33 cellular contexts compared by ENCODE assay signal in genomic region chr1:237999426-238000052, GRCh38.
"Had no signal": no experiment of that assay in that cellular context is flagged by ENCODE, and none has a peak within 500 bp of the region (broad histone marks: within the 10 kb centered on the region; RNA-seq: fewer than 3 reads in every experiment).

No MANE protein-coding gene starts in this region.

- H3K4me3 Mint-ChIP-seq: activated CD4-positive, alpha-beta memory T cell treated with anti-CD3 and anti-CD28 coated beads for 36 hours; activated CD8-positive, alpha-beta memory T cell treated with anti-CD3 and anti-CD28 coated beads, Interleukin-2, amount 10 ng/mL, durations not matched to agents 7 days and 5 days; activated CD8-positive, alpha-beta T cell treated with anti-CD3 and anti-CD28 coated beads, Interleukin-2, amount 10 ng/mL, durations not matched to agents 7 days and 5 days; activated naive CD4-positive, alpha-beta T cell treated with anti-CD3 and anti-CD28 coated beads, Interleukin-2, amount 10 ng/mL, durations not matched to agents 7 days and 5 days; activated naive CD8-positive, alpha-beta T cell treated with anti-CD3 and anti-CD28 coated beads, Interleukin-2, amount 10 ng/mL, durations not matched to agents 7 days and 5 days; activated T-helper 1 cell treated with anti-CD3 and anti-CD28 coated beads, Interleukin-12 subunit alpha, Interleukin-12 subunit beta, Interleukin-2, Interleukin-4 antibody, amounts not matched to agents 30 ng/mL and 10 ng/mL and 1 ng/mL, durations not matched to agents 14 hours and 24 hours and 36 hours; brain; T-cell; T-helper 1 cell treated with Interleukin-12 subunit alpha and Interleukin-12 subunit beta and Interleukin-4 antibody, amounts not matched to agents 30 μg/mL and 1 μg/mL, for 36 hours; WTC11 had no signal

- H3K27me3 ChIP-seq: ascending aorta, breast epithelium, cardiac muscle cell, colonic mucosa, esophagus squamous epithelium had no signal

- H3K27ac ChIP-seq: ascending aorta, breast epithelium, cardiac muscle cell, colonic mucosa, epithelial cell of prostate, esophagus squamous epithelium, gastroesophageal sphincter, heart right ventricle, VCaP had no signal

- H3K4me3 ChIP-seq: ascending aorta, breast epithelium, cardiac muscle cell, colonic mucosa, esophagus squamous epithelium, gastroesophageal sphincter, heart right ventricle had no signal

- H3K36me3 ChIP-seq: ascending aorta, breast epithelium, cardiac muscle cell, colonic mucosa, esophagus squamous epithelium, gastroesophageal sphincter, heart right ventricle had no signal

- ATAC-seq: activated CD8-positive, alpha-beta memory T cell treated with anti-CD3 and anti-CD28 coated beads, Interleukin-2, amount 10 ng/mL, durations not matched to agents 7 days and 5 days; activated CD8-positive, alpha-beta T cell treated with anti-CD3 and anti-CD28 coated beads, Interleukin-2, amount 10 ng/mL, durations not matched to agents 7 days and 5 days; activated naive CD4-positive, alpha-beta T cell treated with anti-CD3 and anti-CD28 coated beads, Interleukin-2, amount 50 U/mL, for 72 hours; gastroesophageal sphincter; heart right ventricle; T-cell; WTC11 had no signal

- H3K4me1 Mint-ChIP-seq: activated CD8-positive, alpha-beta memory T cell treated with anti-CD3 and anti-CD28 coated beads, Interleukin-2, amount 10 ng/mL, durations not matched to agents 7 days and 5 days; activated naive CD4-positive, alpha-beta T cell treated with anti-CD3 and anti-CD28 coated beads, Interleukin-2, amount 10 ng/mL, durations not matched to agents 7 days and 5 days; activated naive CD8-positive, alpha-beta T cell treated with anti-CD3 and anti-CD28 coated beads, Interleukin-2, amount 10 ng/mL, durations not matched to agents 7 days and 5 days; brain; T-cell had no signal

- H3K9me3 ChIP-seq: ascending aorta, breast epithelium, colonic mucosa, esophagus squamous epithelium had no signal

- H3K27me3 Mint-ChIP-seq: activated CD4-positive, alpha-beta memory T cell treated with anti-CD3 and anti-CD28 coated beads for 36 hours; activated CD8-positive, alpha-beta memory T cell treated with anti-CD3 and anti-CD28 coated beads, Interleukin-2, amount 10 ng/mL, durations not matched to agents 7 days and 5 days; activated naive CD4-positive, alpha-beta T cell treated with anti-CD3 and anti-CD28 coated beads, Interleukin-2, amount 10 ng/mL, durations not matched to agents 7 days and 5 days; activated naive CD8-positive, alpha-beta T cell treated with anti-CD3 and anti-CD28 coated beads, Interleukin-2, amount 10 ng/mL, durations not matched to agents 7 days and 5 days; brain had no signal

- DNase-seq: activated CD4-positive, alpha-beta memory T cell treated with anti-CD3 and anti-CD28 coated beads for 36 hours; activated CD4-positive, alpha-beta T cell treated with anti-CD3 and anti-CD28 coated beads for 1 hour; activated CD4-positive, alpha-beta T cell treated with anti-CD3 and anti-CD28 coated beads for 4 hours; activated CD8-positive, alpha-beta memory T cell treated with anti-CD3 and anti-CD28 coated beads, Interleukin-2, amount 10 ng/mL, durations not matched to agents 7 days and 5 days; activated CD8-positive, alpha-beta memory T cell treated with anti-CD3 and anti-CD28 coated beads, Interleukin-2, amount 50 U/mL, for 4 hours; activated CD8-positive, alpha-beta T cell treated with anti-CD3 and anti-CD28 coated beads, Interleukin-2, amount 10 ng/mL, durations not matched to agents 7 days and 5 days; activated effector memory CD4-positive, alpha-beta T cell treated with anti-CD3 and anti-CD28 coated beads, Interleukin-2, amount 50 U/mL, for 16 hours; activated naive CD4-positive, alpha-beta T cell treated with anti-CD3 and anti-CD28 coated beads, Interleukin-2, amount 10 ng/mL, durations not matched to agents 7 days and 5 days; activated naive CD8-positive, alpha-beta T cell treated with anti-CD3 and anti-CD28 coated beads, Interleukin-2, amount 10 ng/mL, durations not matched to agents 7 days and 5 days; activated T-cell treated with anti-CD3 and anti-CD28 coated beads, Interleukin-2, amount 50 U/mL, for 1 hour; activated T-cell treated with anti-CD3 and anti-CD28 coated beads, Interleukin-2, amount 50 U/mL, for 48 hours; central memory CD4-positive, alpha-beta T cell; cerebellar nuclear complex; colonic mucosa; effector CD8-positive, alpha-beta T cell; esophagus squamous epithelium; foreskin melanocyte; heart right ventricle; T-cell had no signal

- FAIRE-seq: endometrium, endothelial cell of umbilical vein had no signal

- H3K9me3 Mint-ChIP-seq: activated CD4-positive, alpha-beta memory T cell treated with anti-CD3 and anti-CD28 coated beads for 36 hours; activated naive CD4-positive, alpha-beta T cell treated with anti-CD3 and anti-CD28 coated beads, Interleukin-2, amount 10 ng/mL, durations not matched to agents 7 days and 5 days; activated naive CD8-positive, alpha-beta T cell treated with anti-CD3 and anti-CD28 coated beads, Interleukin-2, amount 10 ng/mL, durations not matched to agents 7 days and 5 days; activated T-helper 1 cell treated with anti-CD3 and anti-CD28 coated beads, Interleukin-12 subunit alpha, Interleukin-12 subunit beta, Interleukin-2, Interleukin-4 antibody, amounts not matched to agents 30 ng/mL and 10 ng/mL and 1 ng/mL, durations not matched to agents 14 hours and 24 hours and 36 hours; activated T-helper 2 cell treated with anti-CD3 and anti-CD28 coated beads, Interferon-gamma antibody, Interleukin-2, Interleukin-4, amounts not matched to agents 10 μg/mL and 5 μg/mL and 100 μg/mL, durations not matched to agents 14 hours and 24 hours and 36 hours had no signal

- H3K27ac Mint-ChIP-seq: activated CD4-positive, alpha-beta memory T cell treated with anti-CD3 and anti-CD28 coated beads for 36 hours; activated CD8-positive, alpha-beta memory T cell treated with anti-CD3 and anti-CD28 coated beads, Interleukin-2, amount 10 ng/mL, durations not matched to agents 7 days and 5 days; activated CD8-positive, alpha-beta T cell treated with anti-CD3 and anti-CD28 coated beads, Interleukin-2, amount 10 ng/mL, durations not matched to agents 7 days and 5 days; activated naive CD4-positive, alpha-beta T cell treated with anti-CD3 and anti-CD28 coated beads, Interleukin-2, amount 10 ng/mL, durations not matched to agents 7 days and 5 days; activated naive CD4-positive, alpha-beta T cell treated with anti-CD3 and anti-CD28 coated beads, Interleukin-2, amount 50 U/mL, for 72 hours; activated naive CD8-positive, alpha-beta T cell treated with anti-CD3 and anti-CD28 coated beads, Interleukin-2, amount 10 ng/mL, durations not matched to agents 7 days and 5 days; activated T-helper 1 cell treated with anti-CD3 and anti-CD28 coated beads, Interleukin-12 subunit alpha, Interleukin-12 subunit beta, Interleukin-2, Interleukin-4 antibody, amounts not matched to agents 30 ng/mL and 10 ng/mL and 1 ng/mL, durations not matched to agents 14 hours and 24 hours and 36 hours; activated T-helper 2 cell treated with anti-CD3 and anti-CD28 coated beads, Interferon-gamma antibody, Interleukin-2, Interleukin-4, amounts not matched to agents 10 μg/mL and 5 μg/mL and 100 μg/mL, durations not matched to agents 14 hours and 24 hours and 36 hours; brain; T-cell; T-helper 1 cell treated with Interleukin-12 subunit alpha and Interleukin-12 subunit beta and Interleukin-4 antibody, amounts not matched to agents 30 μg/mL and 1 μg/mL, for 36 hours; WTC11 had no signal

- H3K4me1 ChIP-seq: ascending aorta, breast epithelium, colonic mucosa, esophagus squamous epithelium, gastroesophageal sphincter, heart right ventricle had no signal

- H3K36me3 Mint-ChIP-seq: activated CD4-positive, alpha-beta memory T cell treated with anti-CD3 and anti-CD28 coated beads for 36 hours; activated CD8-positive, alpha-beta memory T cell treated with anti-CD3 and anti-CD28 coated beads, Interleukin-2, amount 10 ng/mL, durations not matched to agents 7 days and 5 days; activated naive CD4-positive, alpha-beta T cell treated with anti-CD3 and anti-CD28 coated beads, Interleukin-2, amount 10 ng/mL, durations not matched to agents 7 days and 5 days; activated naive CD4-positive, alpha-beta T cell treated with anti-CD3 and anti-CD28 coated beads, Interleukin-2, amount 50 U/mL, for 72 hours; activated naive CD8-positive, alpha-beta T cell treated with anti-CD3 and anti-CD28 coated beads, Interleukin-2, amount 10 ng/mL, durations not matched to agents 7 days and 5 days; brain; T-cell had no signal
